17 cellular contexts compared by ENCODE assay signal in genomic region chrY:3016594-3016993, GRCh38.
"Had no signal": no experiment of that assay in that cellular context is flagged by ENCODE, and none has a peak within 500 bp of the region (broad histone marks: within the 10 kb centered on the region; RNA-seq: fewer than 3 reads in every experiment).

No MANE protein-coding gene starts in this region.

- DNase-seq: activated CD4-positive, alpha-beta T cell treated with anti-CD3 and anti-CD28 coated beads, Interleukin-2, amount 50 U/mL, for 1 hour; activated CD8-positive, alpha-beta memory T cell treated with anti-CD3 and anti-CD28 coated beads for 24 hours; activated naive CD4-positive, alpha-beta T cell treated with Interleukin-2 at 50 U/mL for 16 hours; activated naive CD8-positive, alpha-beta T cell treated with anti-CD3 and anti-CD28 coated beads, Interleukin-2, amount 50 U/mL, for 24 hours; aorta; cerebellar nuclear complex; effector memory CD4-positive, alpha-beta T cell; foreskin keratinocyte; glutamatergic neuron; left ventricle myocardium inferior; mesendoderm; right cardiac atrium; small intestine; upper lobe of left lung had no signal

- H3K9me3 Mint-ChIP-seq: activated naive CD8-positive, alpha-beta T cell treated with anti-CD3 and anti-CD28 coated beads, Interleukin-2, amount 50 U/mL, for 24 hours; natural killer cell treated with Interleukin-12 subunit alpha and Interleukin-12 subunit beta and Interleukin-15 and Interleukin-18, amount 100 ng/mL, for 72 hours; stimulated activated naive CD8-positive, alpha-beta T cell treated with anti-CD3 and anti-CD28 coated beads, Interleukin-15, Interleukin-2, amounts not matched to agents 100 ng/mL and 50 ng/mL, for 24 hours had no signal

- H3K27me3 Mint-ChIP-seq: activated naive CD8-positive, alpha-beta T cell treated with anti-CD3 and anti-CD28 coated beads, Interleukin-2, amount 50 U/mL, for 24 hours; natural killer cell treated with Interleukin-12 subunit alpha and Interleukin-12 subunit beta and Interleukin-15 and Interleukin-18, amount 100 ng/mL, for 72 hours; stimulated activated naive CD8-positive, alpha-beta T cell treated with anti-CD3 and anti-CD28 coated beads, Interleukin-15, Interleukin-2, amounts not matched to agents 100 ng/mL and 50 ng/mL, for 24 hours had no signal

- H3K36me3 ChIP-seq: left ventricle myocardium inferior, prostate gland, upper lobe of left lung had no signal

- H3K4me3 ChIP-seq: left ventricle myocardium inferior, prostate gland, upper lobe of left lung had no signal

- H3K27ac ChIP-seq: foreskin keratinocyte, left ventricle myocardium inferior, prostate gland, upper lobe of left lung had no signal

- H3K9me3 ChIP-seq: left ventricle myocardium inferior, prostate gland, upper lobe of left lung had no signal

- H3K4me1 ChIP-seq: foreskin keratinocyte, left ventricle myocardium inferior, prostate gland, upper lobe of left lung had no signal

- ATAC-seq: activated naive CD8-positive, alpha-beta T cell treated with anti-CD3 and anti-CD28 coated beads, Interleukin-2, amount 50 U/mL, for 24 hours; foreskin keratinocyte; natural killer cell treated with Interleukin-12 subunit alpha and Interleukin-12 subunit beta and Interleukin-15 and Interleukin-18, amount 100 ng/mL, for 72 hours; right cardiac atrium had no signal

- H3K27ac Mint-ChIP-seq: activated naive CD8-positive, alpha-beta T cell treated with anti-CD3 and anti-CD28 coated beads, Interleukin-2, amount 50 U/mL, for 24 hours; natural killer cell treated with Interleukin-12 subunit alpha and Interleukin-12 subunit beta and Interleukin-15 and Interleukin-18, amount 100 ng/mL, for 72 hours; stimulated activated naive CD8-positive, alpha-beta T cell treated with anti-CD3 and anti-CD28 coated beads, Interleukin-15, Interleukin-2, amounts not matched to agents 100 ng/mL and 50 ng/mL, for 24 hours had no signal

- H3K4me3 Mint-ChIP-seq: activated naive CD8-positive, alpha-beta T cell treated with anti-CD3 and anti-CD28 coated beads, Interleukin-2, amount 50 U/mL, for 24 hours; natural killer cell treated with Interleukin-12 subunit alpha and Interleukin-12 subunit beta and Interleukin-15 and Interleukin-18, amount 100 ng/mL, for 72 hours; stimulated activated naive CD8-positive, alpha-beta T cell treated with anti-CD3 and anti-CD28 coated beads, Interleukin-15, Interleukin-2, amounts not matched to agents 100 ng/mL and 50 ng/mL, for 24 hours had no signal

- H3K36me3 Mint-ChIP-seq: natural killer cell treated with Interleukin-12 subunit alpha and Interleukin-12 subunit beta and Interleukin-15 and Interleukin-18, amount 100 ng/mL, for 72 hours had no signal

- H3K27me3 ChIP-seq: foreskin keratinocyte, upper lobe of left lung had no signal
